In the genomic region with DNA sequence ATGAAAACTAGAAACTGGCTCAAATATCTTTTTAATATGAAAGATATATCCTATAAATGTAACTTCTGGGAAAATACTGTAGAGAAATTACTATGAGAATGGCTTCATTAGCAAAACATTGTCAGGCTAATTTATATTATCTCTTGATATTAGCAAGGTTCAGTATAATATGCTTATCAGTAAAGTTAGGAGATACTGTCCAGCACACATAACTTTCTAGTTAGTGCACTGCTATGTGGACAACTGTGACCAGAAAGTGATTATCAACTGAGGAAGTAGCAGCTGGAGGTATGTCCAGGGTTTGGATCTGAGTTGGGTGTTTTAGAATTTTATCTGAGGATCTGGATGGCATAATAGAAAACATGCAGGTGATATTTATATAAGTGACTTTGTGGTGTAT, we compare ENCODE assay signal across 25 cellular contexts. TPM values are rescaled to one million over a fixed set of nuclear protein-coding genes. Genes with fewer than 3 reads are reported as not detected.
DNase-seq lines count a peak whose midpoint lies in the region; ATAC-seq and TF ChIP-seq lines count a peak whose summit lies in the region.
"Had no signal": no experiment of that assay in that cellular context is flagged by ENCODE, and none has a peak within 500 bp of the region (broad histone marks: within the 10 kb centered on the region; RNA-seq: fewer than 3 reads in every experiment).

No MANE protein-coding gene starts in this region.

- TF ChIP-seq CTCF in IMR-90 (conservative IDR thresholded peaks at IDR 0.05; ENCODE audit: low read depth, low read length) (no peak), fibroblast of the aortic adventitia (IDR thresholded peaks at IDR 0.05; ENCODE audit: insufficient read depth, low read length) (no peak)

- no peak overlapping the region; a peak in 1 of 4 replicates for H4K8ac ChIP-seq in IMR-90 (ENCODE audit: low read depth in 2 of 2, low read length in 2 of 2)

- H3K4me3 Mint-ChIP-seq in activated CD4-positive, alpha-beta memory T cell treated with anti-CD3 and anti-CD28 coated beads for 36 hours: no peak overlapping the region
- no peak overlapping the region for H3K4me3 Mint-ChIP-seq in activated CD4-positive, alpha-beta memory T cell treated with anti-CD3 and anti-CD28 coated beads, Interleukin-2, amount 10 ng/mL, durations not matched to agents 7 days and 5 days
- peak overlapping the region; percentile 46 for H3K4me3 Mint-ChIP-seq in activated naive CD8-positive, alpha-beta T cell
- H3K4me3 Mint-ChIP-seq: CD4-positive, alpha-beta T cell had no signal

- H2AFZ ChIP-seq in IMR-90 (replicated peaks; ENCODE audit: low read length, poor library complexity) (no peak overlapping the region), GM23248 (no peak overlapping the region)
- H2AFZ ChIP-seq: parathyroid adenoma had no signal

- peaks cover 40% of the 10 kb centered on the region for H3K36me3 Mint-ChIP-seq in activated CD4-positive, alpha-beta memory T cell treated with anti-CD3 and anti-CD28 coated beads for 36 hours
- H3K36me3 Mint-ChIP-seq in activated CD4-positive, alpha-beta memory T cell treated with anti-CD3 and anti-CD28 coated beads, Interleukin-2, amount 10 ng/mL, durations not matched to agents 7 days and 5 days (ENCODE audit: low read depth): peaks cover 69% of the 10 kb centered on the region
- H3K36me3 Mint-ChIP-seq in activated naive CD8-positive, alpha-beta T cell: peaks cover 44% of the 10 kb centered on the region

- H3K4me1 Mint-ChIP-seq in activated CD4-positive, alpha-beta memory T cell treated with anti-CD3 and anti-CD28 coated beads for 36 hours (ENCODE audit: low read depth): peaks cover 76% of the 10 kb centered on the region
- peaks cover 69% of the 10 kb centered on the region for H3K4me1 Mint-ChIP-seq in activated CD4-positive, alpha-beta memory T cell treated with anti-CD3 and anti-CD28 coated beads, Interleukin-2, amount 10 ng/mL, durations not matched to agents 7 days and 5 days
- peaks cover 88% of the 10 kb centered on the region for H3K4me1 Mint-ChIP-seq in activated naive CD8-positive, alpha-beta T cell (ENCODE audit: low read depth)

- H3K9me3 ChIP-seq in IMR-90 (ENCODE audit: control insufficient read depth, insufficient read depth, low read length): no peaks in the 10 kb centered on the region
- no peaks in the 10 kb centered on the region for H3K9me3 ChIP-seq in GM23248 (ENCODE audit: low read depth)
- H3K9me3 ChIP-seq: mucosa of descending colon, upper lobe of right lung had no signal

- no peak overlapping the region for H2AK5ac ChIP-seq in IMR-90 (ENCODE audit: low read depth, low read length)

- H3K9me2 ChIP-seq in GM23248 (ENCODE audit: insufficient read depth): no peaks in the 10 kb centered on the region

- peak overlapping the region; percentile 10 for H3K27ac Mint-ChIP-seq in activated CD4-positive, alpha-beta memory T cell treated with anti-CD3 and anti-CD28 coated beads for 36 hours
- H3K27ac Mint-ChIP-seq in activated CD4-positive, alpha-beta memory T cell treated with anti-CD3 and anti-CD28 coated beads, Interleukin-2, amount 10 ng/mL, durations not matched to agents 7 days and 5 days: no peak overlapping the region
- H3K27ac Mint-ChIP-seq in activated naive CD8-positive, alpha-beta T cell: peak overlapping the region; percentile 76
- H3K27ac Mint-ChIP-seq: CD4-positive, alpha-beta T cell had no signal

- no peak overlapping the region for H3K18ac ChIP-seq in IMR-90 (ENCODE audit: low read depth, low read length)

- intact Hi-C loops in activated CD4-positive, alpha-beta memory T cell treated with anti-CD3 and anti-CD28 coated beads for 36 hours (cut with micrococcal nuclease): no loop called here
- intact Hi-C loops in IMR-90 (cut with micrococcal nuclease): loop anchor here (10.0 kb wide), 1 partner anchor 1886 kb away; no protein-coding TSS in a partner anchor

- H3K4ac ChIP-seq in IMR-90 (ENCODE audit: low read depth, low read length): no peak overlapping the region

- H3K14ac ChIP-seq in IMR-90 (replicated peaks; ENCODE audit: low read depth, low read length): no peak overlapping the region

- no peak overlapping the region for H4K91ac ChIP-seq in IMR-90 (ENCODE audit: insufficient read depth, low read depth, low read length)

- TF ChIP-seq POLR2A in IMR-90 (IDR thresholded peaks at IDR 0.05; ENCODE audit: low read depth, low read length): no peak

- H4K20me1 ChIP-seq in IMR-90 (ENCODE audit: insufficient read depth, low read length): no peaks in the 10 kb centered on the region; the same call in 1 of the 2 replicates
- H4K20me1 ChIP-seq in GM23248 (ENCODE audit: insufficient read depth): no peaks in the 10 kb centered on the region

- no peak overlapping the region for H2BK20ac ChIP-seq in IMR-90 (ENCODE audit: low read depth, low read length)

- dilution Hi-C loops in IMR-90 (cut with HindIII; ENCODE audit: low sequenced_read_pairs, unreplicated experiment): no loop called here

- H3F3A ChIP-seq in GM23248 (ENCODE audit: insufficient read depth): peaks cover 31% of the 10 kb centered on the region

- peaks cover 3% of the 10 kb centered on the region; the same call in 1 of the 2 replicates for H3K9me1 ChIP-seq in IMR-90 (ENCODE audit: insufficient read depth, low read length)

- H3K27me3 ChIP-seq in IMR-90 (ENCODE audit: control insufficient read depth, insufficient read depth, low read length) (no peaks in the 10 kb centered on the region), GM23248 (replicated peaks; ENCODE audit: insufficient read depth) (no peaks in the 10 kb centered on the region)
- H3K27me3 ChIP-seq: adrenal gland, upper lobe of right lung had no signal

- H3K79me1 ChIP-seq in IMR-90 (ENCODE audit: low read depth in 1 of 2, low read length in 2 of 2): peaks cover 16 to 46% of the 10 kb centered on the region in 2 experiments

- BruUV-seq in IMR-90 (replicated peaks; lab: Mats Ljungman, UMichigan): no TSS peak

- TF ChIP-seq RAD21 in IMR-90 (IDR thresholded peaks at IDR 0.05; ENCODE audit: low read length): no peak

- H3K23ac ChIP-seq in IMR-90 (ENCODE audit: low read depth, low read length): 0 out of 2 replicates have a peak overlapping the region, but pooled peaks have one; percentile 71

- peaks cover 92% of the 10 kb centered on the region for H3K79me2 ChIP-seq in GM23248 (ENCODE audit: insufficient read depth)
- H3K79me2 ChIP-seq: parathyroid adenoma had no signal

- H4K5ac ChIP-seq in IMR-90 (ENCODE audit: low read depth, low read length): no peak overlapping the region

- no peak for DNase-seq in activated CD4-positive, alpha-beta memory T cell treated with anti-CD3 and anti-CD28 coated beads for 36 hours
- no peak for DNase-seq in activated CD4-positive, alpha-beta memory T cell treated with anti-CD3 and anti-CD28 coated beads, Interleukin-2, amount 10 ng/mL, durations not matched to agents 7 days and 5 days
- DNase-seq in IMR-90 (no peak), fibroblast of the aortic adventitia (ENCODE audit: low read depth) (peak; percentile 20), amygdala (lab: John Stamatoyannopoulos, UW) (no peak), GM23248 (no peak), pons (ENCODE audit: low spot score) (no peak)
- DNase-seq: activated CD4-positive, CD25-positive, alpha-beta regulatory T cell treated with anti-CD3 and anti-CD28 coated beads, Interleukin-2, amount 50 U/mL, for 72 hours; activated CD8-positive, alpha-beta memory T cell treated with anti-CD3 and anti-CD28 coated beads for 24 hours; activated gamma-delta T cell treated with Interleukin-2 at 50 U/mL for 16 hours; activated T-cell treated with anti-CD3 and anti-CD28 coated beads for 4 hours; adrenal gland; CD4-positive, alpha-beta T cell; KBM-7; mammary epithelial cell; mucosa of descending colon; NCI-H2107; NCI-H345; NCI-H69; PC-3; small intestine; stimulated activated naive CD4-positive, alpha-beta T cell; upper lobe of right lung had no signal

- no peak overlapping the region for H2AK9ac ChIP-seq in IMR-90 (replicated peaks; ENCODE audit: low read depth, low read length, poor library complexity)

- in situ Hi-C loops in IMR-90 (cut with MboI; ENCODE audit: low sequenced_read_pairs): no loop called here
- in situ Hi-C loops in GM23248 (cut with MboI): loop anchor here (25.0 kb wide), 1 partner anchor 347 kb away; a partner anchor contains a TSS

- no peak overlapping the region for H3K9ac ChIP-seq in IMR-90 (ENCODE audit: low read depth, low read length)
- H3K9ac ChIP-seq in GM23248: no peak overlapping the region
- H3K9ac ChIP-seq: parathyroid adenoma had no signal

- H3K27ac ChIP-seq in IMR-90 (ENCODE audit: insufficient read depth, low read length) (no peak overlapping the region), GM23248 (no peak overlapping the region)
- H3K27ac ChIP-seq: adrenal gland, parathyroid adenoma, upper lobe of right lung had no signal

- H3K4me3 ChIP-seq in IMR-90 (ENCODE audit: insufficient read depth, low read depth, low read length): no peak overlapping the region
- no peak overlapping the region for H3K4me3 ChIP-seq in fibroblast of the aortic adventitia (ENCODE audit: low read depth, low read length)
- no peak overlapping the region for H3K4me3 ChIP-seq in GM23248
- H3K4me3 ChIP-seq: adrenal gland, mucosa of descending colon, upper lobe of right lung had no signal

- CTCF ChIA-PET in activated CD4-positive, alpha-beta memory T cell treated with anti-CD3 and anti-CD28 coated beads for 36 hours (lab: Charles Lee): interaction anchor here (1.1 to 1.2 kb wide), 2 partner anchors 122 to 157 kb away, joined by 3 to 6 read pairs; no protein-coding TSS in a partner anchor
- CTCF ChIA-PET in activated CD4-positive, alpha-beta memory T cell treated with anti-CD3 and anti-CD28 coated beads, Interleukin-2, amount 10 ng/mL, durations not matched to agents 7 days and 5 days (lab: Charles Lee): interaction anchor here (0.8 kb wide), 1 partner anchor 122 kb away, joined by 3 read pairs; no protein-coding TSS in a partner anchor
- CTCF ChIA-PET in IMR-90 (lab: Yijun Ruan, JAX): no interaction called here

- peaks cover 10% of the 10 kb centered on the region for H3K9me3 Mint-ChIP-seq in activated CD4-positive, alpha-beta memory T cell treated with anti-CD3 and anti-CD28 coated beads for 36 hours
- peaks cover 14% of the 10 kb centered on the region for H3K9me3 Mint-ChIP-seq in activated CD4-positive, alpha-beta memory T cell treated with anti-CD3 and anti-CD28 coated beads, Interleukin-2, amount 10 ng/mL, durations not matched to agents 7 days and 5 days
- peaks cover 9% of the 10 kb centered on the region for H3K9me3 Mint-ChIP-seq in activated naive CD8-positive, alpha-beta T cell (ENCODE audit: low read depth)

- no peak overlapping the region for H2BK120ac ChIP-seq in IMR-90 (ENCODE audit: low read depth, low read length)

- H3K36me3 ChIP-seq in IMR-90 (ENCODE audit: control insufficient read depth, insufficient read depth, low read length): no peaks in the 10 kb centered on the region
- H3K36me3 ChIP-seq in GM23248 (ENCODE audit: low read depth): no peaks in the 10 kb centered on the region
- H3K36me3 ChIP-seq: adrenal gland, upper lobe of right lung had no signal

- no peak overlapping the region for H3K56ac ChIP-seq in IMR-90 (ENCODE audit: extremely low read depth, insufficient read depth, low read length)

- H2BK5ac ChIP-seq in IMR-90 (ENCODE audit: low read depth, low read length, poor library complexity, severe bottlenecking): no peak overlapping the region

- H3K4me2 ChIP-seq in IMR-90 (ENCODE audit: low read depth, low read length) (no peak overlapping the region), GM23248 (ENCODE audit: unreplicated experiment) (no peak overlapping the region)

- H3K4me1 ChIP-seq in IMR-90 (ENCODE audit: control insufficient read depth, insufficient read depth, low read length) (peaks cover 9% of the 10 kb centered on the region), GM23248 (ENCODE audit: insufficient read depth) (peaks cover 27% of the 10 kb centered on the region)
- H3K4me1 ChIP-seq: parathyroid adenoma had no signal

- ATAC-seq in IMR-90 (ENCODE audit: low read depth): no peak
- ATAC-seq: mucosa of descending colon, PC-3, upper lobe of right lung had no signal

- no peaks in the 10 kb centered on the region for H3K27me3 Mint-ChIP-seq in activated CD4-positive, alpha-beta memory T cell treated with anti-CD3 and anti-CD28 coated beads for 36 hours
- H3K27me3 Mint-ChIP-seq in activated CD4-positive, alpha-beta memory T cell treated with anti-CD3 and anti-CD28 coated beads, Interleukin-2, amount 10 ng/mL, durations not matched to agents 7 days and 5 days: no peaks in the 10 kb centered on the region
- H3K27me3 Mint-ChIP-seq in activated naive CD8-positive, alpha-beta T cell: no peaks in the 10 kb centered on the region
- H3K27me3 Mint-ChIP-seq: CD4-positive, alpha-beta T cell had no signal

- POLR2A ChIA-PET in activated CD4-positive, alpha-beta memory T cell treated with anti-CD3 and anti-CD28 coated beads for 36 hours (lab: Charles Lee): interaction anchor here (2.4 kb wide), 1 partner anchor 26 kb away, joined by 5 read pairs; no protein-coding TSS in a partner anchor
- POLR2A ChIA-PET in activated CD4-positive, alpha-beta memory T cell treated with anti-CD3 and anti-CD28 coated beads, Interleukin-2, amount 10 ng/mL, durations not matched to agents 7 days and 5 days (lab: Charles Lee): interaction anchor here (1.1 to 1.5 kb wide), 2 partner anchors 9 to 15 kb away, joined by 4 to 6 read pairs; no protein-coding TSS in a partner anchor
- POLR2A ChIA-PET in IMR-90 (lab: Charles Lee; ENCODE audit: unreplicated experiment): no interaction called here

- H2BK15ac ChIP-seq in IMR-90 (ENCODE audit: low read depth, low read length): no peak overlapping the region

RNA-seq across cellular contexts. Expression of a gene that starts 7.5 kb away (rescaled TPM):
- total RNA-seq in activated CD4-positive, alpha-beta memory T cell treated with anti-CD3 and anti-CD28 coated beads for 36 hours: 10 to 100 TPM; 36.4 to 40.4 TPM
- 10 to 100 TPM; 52.5 to 55.6 TPM for total RNA-seq in activated CD4-positive, alpha-beta memory T cell treated with anti-CD3 and anti-CD28 coated beads, Interleukin-2, amount 10 ng/mL, durations not matched to agents 7 days and 5 days
- total RNA-seq in IMR-90 (2012; rRNA removed): 12.9 and 15.3 TPM in 2 replicates
- 6.5 TPM in 2 replicates for polyA plus RNA-seq in IMR-90 (2012; rRNA removed)
- polyA plus RNA-seq in IMR-90 (2012; cell fraction: cytosol; rRNA removed): 2.1 and 2.3 TPM in 2 replicates
- polyA plus RNA-seq in IMR-90 (2012; cell fraction: nucleus; rRNA removed; ENCODE audit: low replicate concordance): 1.2 and 3.8 TPM in 2 replicates
- total RNA-seq in fibroblast of the aortic adventitia (ENCODE audit: low replicate concordance): 6.0 and 25.3 TPM in 2 replicates
- 5.7 and 7.3 TPM in 2 replicates for total RNA-seq in GM23248 (2014; rRNA removed; shearing (Covaris generic))
- 3.5 and 3.6 TPM in 2 replicates for polyA plus RNA-seq in GM23248 (2016; fragmentation: Nextera tagmentation; extraction: Ambion mirVana)
